Comparison of ENCODE assay signal across 2 cellular contexts in genomic region chr22:20427945-20428417, GRCh38.
TF ChIP-seq lines count a peak whose summit lies in the region.

No MANE protein-coding gene starts in this region.

TF ChIP-seq in K562, 482 proteins besides CTCF, POLR2A, EP300 and RAD21:
- TF ChIP-seq ZBTB26 (CRISPR knock-in tag; IDR thresholded peaks at IDR 0.05) (no peak), SFPQ (IDR thresholded peaks at IDR 0.05; ENCODE audit: low read depth, low read length) (no peak), HDAC6 (IDR thresholded peaks at IDR 0.05; ENCODE audit: low read depth, low read length) (0 out of 2 replicates have a peak, but pooled peaks have one; percentile 58), ZNF717 (CRISPR knock-in tag; IDR thresholded peaks at IDR 0.05) (no peak), ZFPM2 (CRISPR knock-in tag; IDR thresholded peaks at IDR 0.05) (no peak), THAP7 (CRISPR knock-in tag; IDR thresholded peaks at IDR 0.05) (no peak), EHMT2 (IDR thresholded peaks at IDR 0.05) (0 out of 2 replicates have a peak, but pooled peaks have one; percentile 16), ZNF696 (CRISPR knock-in tag; conservative IDR thresholded peaks at IDR 0.05) (no peak), IRF2 (CRISPR knock-in tag; IDR thresholded peaks at IDR 0.05) (0 out of 2 replicates have a peak, but pooled peaks have one; percentile 66), ZNF512 (tag; IDR thresholded peaks at IDR 0.05) (peak; percentile 91), ZNF75A (CRISPR knock-in tag; IDR thresholded peaks at IDR 0.05) (no peak), THAP12 (CRISPR knock-in tag; IDR thresholded peaks at IDR 0.05) (peak; percentile 71; the same call in 1 of the 2 replicates), HDAC1 (IDR thresholded peaks at IDR 0.05) (0 out of 4 replicates have a peak, but pooled peaks of 1 of the 2 experiments have one; percentile 18), CCAR2 (IDR thresholded peaks at IDR 0.05; ENCODE audit: low read depth, low read length) (no peak), OTX1 (CRISPR knock-in tag; IDR thresholded peaks at IDR 0.05) (0 out of 2 replicates have a peak, but pooled peaks have one; percentile 43), ZNF282 (CRISPR knock-in tag; IDR thresholded peaks at IDR 0.05) (peak; percentile 76; the same call in 1 of the 2 replicates), ATF1 (CRISPR knock-in tag; IDR thresholded peaks at IDR 0.05) (peak; percentile 8; the same call in 1 of the 2 replicates), ATF1 (tag; IDR thresholded peaks at IDR 0.05) (no peak), HBP1 (CRISPR knock-in tag; IDR thresholded peaks at IDR 0.05) (peak; percentile 67; the same call in 1 of the 2 replicates)

TF ChIP-seq in GM23338, 12 proteins besides CTCF, POLR2A, EP300 and RAD21:
- TF ChIP-seq ZNF462 (CRISPR knock-in tag; IDR thresholded peaks at IDR 0.05) (no peak), EZH2phosphoT487 (IDR thresholded peaks at IDR 0.05; ENCODE audit: unreplicated experiment) (no peak), CREB1 (CRISPR knock-in tag; IDR thresholded peaks at IDR 0.05; ENCODE audit: low read depth) (no peak), EZH2 (IDR thresholded peaks at IDR 0.05; ENCODE audit: low read depth, unreplicated experiment) (no peak), POLR2AphosphoS5 (IDR thresholded peaks at IDR 0.05; ENCODE audit: low read depth) (no peak), ZNF114 (CRISPR knock-in tag; IDR thresholded peaks at IDR 0.05) (no peak), ZNF331 (CRISPR knock-in tag; IDR thresholded peaks at IDR 0.05; ENCODE audit: low read depth) (no peak), JUNB (IDR thresholded peaks at IDR 0.05; ENCODE audit: unreplicated experiment) (no peak), ETS1 (IDR thresholded peaks at IDR 0.05) (no peak), REST (IDR thresholded peaks at IDR 0.05; ENCODE audit: unreplicated experiment) (no peak), STAT1 (IDR thresholded peaks at IDR 0.05; ENCODE audit: unreplicated experiment) (no peak)
